ENCODE assay signal across 1 cellular context in genomic region chr4:24573582-24573981, GRCh38.
TF ChIP-seq lines count a peak whose summit lies in the region.

No MANE protein-coding gene starts in this region.

TF ChIP-seq in WTC11, 78 proteins besides CTCF, POLR2A, EP300 and RAD21 (continued from another document):
- TF ChIP-seq ARID4B (CRISPR knock-in tag; IDR thresholded peaks at IDR 0.05; ENCODE audit: borderline replicate concordance) (no peak), ZNF671 (CRISPR knock-in tag; IDR thresholded peaks at IDR 0.05) (no peak), ATF6 (CRISPR knock-in tag; IDR thresholded peaks at IDR 0.05) (no peak), CDX4 (CRISPR knock-in tag; IDR thresholded peaks at IDR 0.05; ENCODE audit: borderline replicate concordance) (no peak), ZNF423 (CRISPR knock-in tag; IDR thresholded peaks at IDR 0.05) (no peak), ZBTB21 (CRISPR knock-in tag; IDR thresholded peaks at IDR 0.05; ENCODE audit: borderline replicate concordance) (no peak), ATF3 (CRISPR knock-in tag; conservative IDR thresholded peaks at IDR 0.05) (no peak)
